9 cellular contexts compared by ENCODE assay signal in genomic region chr17:78172284-78173024, GRCh38. TPM values are rescaled to one million over a fixed set of nuclear protein-coding genes. Genes with fewer than 3 reads are reported as not detected.
DNase-seq lines count a peak whose midpoint lies in the region; ATAC-seq and TF ChIP-seq lines count a peak whose summit lies in the region.
"Had no signal": no experiment of that assay in that cellular context is flagged by ENCODE, and none has a peak within 500 bp of the region (broad histone marks: within the 10 kb centered on the region; RNA-seq: fewer than 3 reads in every experiment).

No MANE protein-coding gene starts in this region.

- H3K36me3 ChIP-seq in OCI-LY7 (ENCODE audit: insufficient read depth, low read length) (peaks cover 29% of the 10 kb centered on the region), esophagus muscularis mucosa (peaks cover 0 to 29% (median 22%) of the 10 kb centered on the region in 4 donors), skeletal muscle tissue (ENCODE audit: control insufficient read depth in 3 of 3, insufficient read depth in 3 of 3, low read length in 3 of 3) (peaks cover 11 to 14% (median 14%) of the 10 kb centered on the region in 3 donors)

- no peak for TF ChIP-seq POLR2A in esophagus muscularis mucosa (IDR thresholded peaks at IDR 0.05; ENCODE audit: low read depth)

- H3K27ac ChIP-seq in OCI-LY7 (ENCODE audit: low read depth, low read length, poor library complexity, severe bottlenecking) (no peak overlapping the region), esophagus muscularis mucosa (replicated peaks in 1 of 4) (peak overlapping the region; percentile 83 to 98 (median 90)), skeletal muscle tissue (ENCODE audit: low read depth, low read length) (peak overlapping the region; percentile 99)

- peak; percentile 33 for DNase-seq in DMS79 (lab: John Stamatoyannopoulos, UW)
- DNase-seq in DMS79 treated with DMSO at 0.1 percent for 48 hours (lab: John Stamatoyannopoulos, UW), result no peak
- peak; percentile 48 for DNase-seq in OCI-LY7 (ENCODE audit: low spot score)
- no peak for DNase-seq in esophagus muscularis mucosa (ENCODE audit: extremely low spot score)
- DNase-seq in KG1 (lab: John Stamatoyannopoulos, UW), result no peak
- DNase-seq in activated CD4-positive, CD25-positive, alpha-beta regulatory T cell treated with anti-CD3 and anti-CD28 coated beads, Interleukin-2, amount 50 U/mL, for 72 hours, result no peak

- CTCF ChIA-PET in OCI-LY7 (lab: Charles Lee; ENCODE audit: unreplicated experiment), result no interaction called here

- no peaks in the 10 kb centered on the region for H3K9me3 ChIP-seq in OCI-LY7 (ENCODE audit: low read length)
- H3K9me3 ChIP-seq in esophagus muscularis mucosa, result no peaks in the 10 kb centered on the region
- H3K9me3 ChIP-seq in skeletal muscle tissue (ENCODE audit: control insufficient read depth in 3 of 3, low read length in 3 of 3), result no peaks in the 10 kb centered on the region

- no peaks in the 10 kb centered on the region for H3K79me2 ChIP-seq in OCI-LY7 (ENCODE audit: insufficient read depth, low read depth, low read length)

- H3K9me2 ChIP-seq in OCI-LY7 (ENCODE audit: insufficient read depth, low read length), result no peaks in the 10 kb centered on the region

- WGBS in esophagus muscularis mucosa, result 23% methylated on average over 9 of the region's 17 CpGs

- H3K4me1 ChIP-seq in OCI-LY7 (ENCODE audit: insufficient read depth, low read length, poor library complexity, severe bottlenecking) (peaks cover 68% of the 10 kb centered on the region), esophagus muscularis mucosa (peaks cover 79 to 93% (median 92%) of the 10 kb centered on the region in 4 donors), skeletal muscle tissue (ENCODE audit: control insufficient read depth in 3 of 3, insufficient read depth in 3 of 3, low read length in 3 of 3) (peaks cover 74 to 86% (median 80%) of the 10 kb centered on the region in 3 donors)

- TF ChIP-seq EP300 in esophagus muscularis mucosa (IDR thresholded peaks at IDR 0.05), result no peak

- H3K4me2 ChIP-seq in OCI-LY7 (ENCODE audit: low read length), result peak overlapping the region; percentile 57

- H3K4me3 ChIP-seq in OCI-LY7 (ENCODE audit: low read depth, low read length, poor library complexity, severe bottlenecking) (no peak overlapping the region), esophagus muscularis mucosa (peak overlapping the region in 3 of 4 donors; percentile 9 to 24 (median 19)), skeletal muscle tissue (ENCODE audit: low read length in 3 of 3) (peak overlapping the region; percentile 30 to 45 (median 35))

- BruUV-seq in OCI-LY7 (replicated peaks; lab: Mats Ljungman, UMichigan), result TSS peak; percentile 56

- no peak for ATAC-seq in GM21528 (IDR thresholded peaks at IDR 0.05; ENCODE audit: low FRiP score, unreplicated experiment)

- no peaks in the 10 kb centered on the region for H4K20me1 ChIP-seq in OCI-LY7 (ENCODE audit: insufficient read depth, low read length)

- peak overlapping the region; percentile 47 to 80 (median 68) for H3K9ac ChIP-seq in skeletal muscle tissue (ENCODE audit: low read depth in 1 of 3, low read length in 3 of 3)

- intact Hi-C loops in OCI-LY7 (cut with micrococcal nuclease; ENCODE audit: unreplicated experiment) (loop anchor here (2.0 kb wide), 1 partner anchor 78 kb away; no protein-coding TSS in a partner anchor), esophagus muscularis mucosa (cut with DNase I) (loop anchor here (5.0 kb wide), 2 partner anchors 60 to 185 kb away; no protein-coding TSS in a partner anchor)

- no peaks in the 10 kb centered on the region for H3K27me3 ChIP-seq in esophagus muscularis mucosa
- H3K27me3 ChIP-seq in skeletal muscle tissue (ENCODE audit: control insufficient read depth in 3 of 3, insufficient read depth in 3 of 3, low read length in 3 of 3), result no peaks in the 10 kb centered on the region

- POLR2A ChIA-PET in OCI-LY7 (lab: Charles Lee), result interaction anchor here (0.7 to 0.9 kb wide), 2 partner anchors 10 to 15 kb away, joined by 3 to 6 read pairs; no protein-coding TSS in a partner anchor

- TF ChIP-seq CTCF in OCI-LY7 (conservative IDR thresholded peaks at IDR 0.05; ENCODE audit: low read length) (no peak), esophagus muscularis mucosa (IDR thresholded peaks at IDR 0.05) (no peak)

- H2AFZ ChIP-seq in OCI-LY7 (ENCODE audit: low read length), result no peak overlapping the region

RNA-seq across cellular contexts. Expression of gene SYNGR2, which starts 4.1 kb away (rescaled TPM):
- 21.3 and 35.4 TPM in 2 replicates for total RNA-seq in OCI-LY7 (2014; rRNA removed; shearing (Covaris generic))
- total RNA-seq in OCI-LY7 (2022), result 44.9 and 45.5 TPM in 2 replicates
- total RNA-seq in esophagus muscularis mucosa, result 100 to 1,000 TPM in 2 of 4 donors, 10 to 100 TPM in 2; 63.1 to 164 (median 124) TPM
- 34.4 TPM for total RNA-seq in skeletal muscle tissue

RNA-seq across cellular contexts. Expression of gene TK1, which starts 14.4 kb away (rescaled TPM):
- 108 and 118 TPM in 2 replicates for total RNA-seq in OCI-LY7 (2014; rRNA removed; shearing (Covaris generic))
- 149 TPM in 2 replicates for total RNA-seq in OCI-LY7 (2022)
- total RNA-seq in esophagus muscularis mucosa, result 10 to 100 TPM in 2 of 4 donors, 1 to 10 TPM in 2; 7.9 to 22.1 (median 14.5) TPM
- total RNA-seq in skeletal muscle tissue, result 12.0 TPM

RNA-seq across cellular contexts. Expression of gene AFMID, which starts 14.7 kb away (rescaled TPM):
- 87.8 and 89.1 TPM in 2 replicates for total RNA-seq in OCI-LY7 (2014; rRNA removed; shearing (Covaris generic))
- total RNA-seq in OCI-LY7 (2022) (90.2 and 101 TPM in 2 replicates), esophagus muscularis mucosa (10 to 100 TPM; 15.7 to 44.3 (median 25.4) TPM), skeletal muscle tissue (23.0 TPM)

RNA-seq across cellular contexts. Expression of gene C17orf99, which starts 26.3 kb away (rescaled TPM):
- not detected in 2 replicates for total RNA-seq in OCI-LY7 (2014; rRNA removed; shearing (Covaris generic))
- total RNA-seq in OCI-LY7 (2022), result 1.1 TPM in 2 replicates
- total RNA-seq in esophagus muscularis mucosa, result not detected
- 0.52 TPM for total RNA-seq in skeletal muscle tissue
- total RNA-seq: renal cortical epithelial cell had no signal

RNA-seq across cellular contexts. Expression of gene BIRC5, which starts 41.6 kb away (rescaled TPM):
- total RNA-seq in OCI-LY7 (2014; rRNA removed; shearing (Covaris generic)), result 229 and 266 TPM in 2 replicates
- total RNA-seq in OCI-LY7 (2022) (184 and 190 TPM in 2 replicates), esophagus muscularis mucosa (1 to 10 TPM in 1 of 4 donors, under 1 TPM in 2, not detected in 1; under 0.01 to 2.0 (median 0.13) TPM), skeletal muscle tissue (11.0 TPM)

Comparison
In these comparisons a context has a peak if more than half of its experiments do, and no peak if none do; other contexts are left out.
1. DNase-seq: peak in DMS79 (single experiment) and OCI-LY7 (single experiment); none in DMS79 treated with DMSO at 0.1 percent for 48 hours (single experiment), esophagus muscularis mucosa (single experiment), KG1 (single experiment) and activated CD4-positive, CD25-positive, alpha-beta regulatory T cell treated with anti-CD3 and anti-CD28 coated beads, Interleukin-2, amount 50 U/mL, for 72 hours (single experiment).